Comparison of ENCODE assay signal across 14 cellular contexts in genomic region chr2:10820562-10820961, GRCh38. TPM values are rescaled to one million over a fixed set of nuclear protein-coding genes. Genes with fewer than 3 reads are reported as not detected.
A peak's percentile ranks its signal among the peaks of the same experiment; 100 is the strongest.
DNase-seq lines count a peak whose midpoint lies in the region; ATAC-seq lines count a peak whose summit lies in the region.
"Had no signal": no experiment of that assay in that cellular context is flagged by ENCODE, and none has a peak within 500 bp of the region (broad histone marks: within the 10 kb centered on the region; RNA-seq: fewer than 3 reads in every experiment).

No MANE protein-coding gene starts in this region.

- no peaks in the 10 kb centered on the region for H3K36me3 Mint-ChIP-seq in activated T-cell treated with anti-CD3 and anti-CD28 coated beads, Interleukin-2, amount 50 U/mL, for 72 hours (ENCODE audit: insufficient read depth in 2 of 2)
- H3K36me3 Mint-ChIP-seq: IgD-negative memory B cell had no signal

- no peak overlapping the region for H3K4me3 Mint-ChIP-seq in activated T-cell treated with anti-CD3 and anti-CD28 coated beads, Interleukin-2, amount 50 U/mL, for 72 hours
- H3K4me3 Mint-ChIP-seq: H9, IgD-negative memory B cell had no signal

- no peaks in the 10 kb centered on the region for H3K9me3 Mint-ChIP-seq in activated T-cell treated with anti-CD3 and anti-CD28 coated beads, Interleukin-2, amount 50 U/mL, for 72 hours
- H3K9me3 Mint-ChIP-seq: H9, IgD-negative memory B cell had no signal

- no peaks in the 10 kb centered on the region for H3K4me1 Mint-ChIP-seq in activated T-cell treated with anti-CD3 and anti-CD28 coated beads, Interleukin-2, amount 50 U/mL, for 72 hours (ENCODE audit: low read depth)
- H3K4me1 Mint-ChIP-seq: IgD-negative memory B cell had no signal

- ATAC-seq in left ventricle myocardium superior (peak; percentile 50), HG03378 (IDR thresholded peaks at IDR 0.05; ENCODE audit: unreplicated experiment) (no peak)
- ATAC-seq in activated T-cell treated with anti-CD3 and anti-CD28 coated beads, Interleukin-2, amount 50 U/mL, for 72 hours (replicated peaks in 1 of 2) = no peak

- intact Hi-C loops in left ventricle myocardium superior (cut with micrococcal nuclease) (no loop called here), posterior vena cava (cut with DNase I) (no loop called here)

- no peak overlapping the region for H3K27ac Mint-ChIP-seq in activated T-cell treated with anti-CD3 and anti-CD28 coated beads, Interleukin-2, amount 50 U/mL, for 72 hours
- H3K27ac Mint-ChIP-seq: H9, IgD-negative memory B cell had no signal

- DNase-seq in DMS 273 (lab: John Stamatoyannopoulos, UW; ENCODE audit: unreplicated experiment) = peak; percentile 27
- DNase-seq in DMS 273 treated with DMSO at 0.1 percent for 48 hours (lab: John Stamatoyannopoulos, UW) = no peak
- peak in 64 of 76 experiments; percentile 8 to 84 (median 54) for DNase-seq in HUDEP-2 (lab: John Stamatoyannopoulos, UW; ENCODE audit: unreplicated experiment in 76 of 76)
- DNase-seq in left ventricle myocardium superior = peak; percentile 77
- DNase-seq in posterior vena cava (ENCODE audit: low spot score) = peak; percentile 49
- no peak for DNase-seq in NCI-H146 (lab: John Stamatoyannopoulos, UW)
- DNase-seq in activated T-cell treated with anti-CD3 and anti-CD28 coated beads, Interleukin-2, amount 50 U/mL, for 72 hours = no peak
- DNase-seq: AML-193, H9, MM.1S, NCI-H1105 treated with DMSO at 0.1 percent for 48 hours, NCI-H1694 treated with DMSO at 0.1 percent for 48 hours had no signal

- peaks cover 16% of the 10 kb centered on the region for H3K27me3 Mint-ChIP-seq in activated T-cell treated with anti-CD3 and anti-CD28 coated beads, Interleukin-2, amount 50 U/mL, for 72 hours (ENCODE audit: low read depth)

RNA-seq across cellular contexts. Expression of gene PDIA6, which starts 8.0 kb away (rescaled TPM):
- 119 TPM for total RNA-seq in left ventricle myocardium superior
- 100 to 1,000 TPM; 111 to 144 TPM for total RNA-seq in posterior vena cava
- total RNA-seq in activated T-cell treated with anti-CD3 and anti-CD28 coated beads, Interleukin-2, amount 50 U/mL, for 72 hours = 100 to 1,000 TPM in 1 of 2 donors, 10 to 100 TPM in 1; 79.3 to 131 TPM

Comparison
In these comparisons a context has a peak if more than half of its experiments do, and no peak if none do; other contexts are left out.
1. DNase-seq: peak in DMS 273 (single experiment), HUDEP-2 (64 of 76), left ventricle myocardium superior (single experiment) and posterior vena cava (single experiment); none in DMS 273 treated with DMSO at 0.1 percent for 48 hours (single experiment), NCI-H146 (single experiment) and activated T-cell treated with anti-CD3 and anti-CD28 coated beads, Interleukin-2, amount 50 U/mL, for 72 hours (0 of 2).